In genomic region chr5:145497041-145497440, GRCh38 we compare ENCODE assay signal across 7 cellular contexts.
"Had no signal": no experiment of that assay in that cellular context is flagged by ENCODE, and none has a peak within 500 bp of the region (broad histone marks: within the 10 kb centered on the region; RNA-seq: fewer than 3 reads in every experiment).

No MANE protein-coding gene starts in this region.

- ATAC-seq: HCT116 had no signal

- H3K9me3 ChIP-seq: HAP-1 had no signal

- H2AFZ ChIP-seq: GM23248 had no signal

- H3K4me3 ChIP-seq: GM23248, HAP-1 had no signal

- H3K9ac ChIP-seq: GM23248 had no signal

- H3K36me3 ChIP-seq: HAP-1 had no signal

- DNase-seq: GM23248, GOT3, H7, HFFc6, KBM-7 had no signal

- H3K27ac ChIP-seq: GM23248 had no signal
